Comparison of ENCODE assay signal across 2 cellular contexts in the genomic region with DNA sequence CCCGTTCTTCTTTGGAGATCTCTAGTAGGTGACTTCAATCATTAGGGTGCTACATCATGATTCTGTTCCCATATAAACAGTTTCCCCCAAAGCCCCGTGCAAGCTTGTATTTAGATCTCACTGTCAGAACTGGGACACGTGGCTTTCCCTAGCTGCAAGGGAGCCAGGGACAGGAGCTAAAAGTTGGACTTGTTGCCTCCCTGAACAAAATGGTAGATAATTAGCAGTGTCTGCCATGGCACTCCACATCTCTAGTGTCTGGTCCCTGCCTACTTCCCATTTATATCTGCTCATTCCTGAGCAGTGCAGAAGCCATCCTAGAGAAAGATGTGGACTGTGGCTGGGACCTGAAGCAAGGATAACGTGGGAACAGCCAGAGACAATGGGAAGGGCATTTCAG.
A peak's percentile ranks its signal among the peaks of the same experiment; 100 is the strongest.
TF ChIP-seq lines count a peak whose summit lies in the region.

No MANE protein-coding gene starts in this region.

TF ChIP-seq in HepG2, 621 proteins besides CTCF, POLR2A, EP300 and RAD21 (continued from another document):
- TF ChIP-seq, protein P1, sequence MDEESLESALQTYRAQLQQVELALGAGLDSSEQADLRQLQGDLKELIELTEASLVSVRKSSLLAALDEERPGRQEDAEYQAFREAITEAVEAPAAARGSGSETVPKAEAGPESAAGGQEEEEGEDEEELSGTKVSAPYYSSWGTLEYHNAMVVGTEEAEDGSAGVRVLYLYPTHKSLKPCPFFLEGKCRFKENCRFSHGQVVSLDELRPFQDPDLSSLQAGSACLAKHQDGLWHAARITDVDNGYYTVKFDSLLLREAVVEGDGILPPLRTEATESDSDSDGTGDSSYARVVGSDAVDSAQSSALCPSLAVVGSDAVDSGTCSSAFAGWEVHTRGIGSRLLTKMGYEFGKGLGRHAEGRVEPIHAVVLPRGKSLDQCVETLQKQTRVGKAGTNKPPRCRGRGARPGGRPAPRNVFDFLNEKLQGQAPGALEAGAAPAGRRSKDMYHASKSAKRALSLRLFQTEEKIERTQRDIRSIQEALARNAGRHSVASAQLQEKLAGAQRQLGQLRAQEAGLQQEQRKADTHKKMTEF (CRISPR knock-in tag; IDR thresholded peaks at IDR 0.05) = no peak
- TF ChIP-seq ZNF256 (CRISPR knock-in tag; conservative IDR thresholded peaks at IDR 0.05) = no peak
- no peak for TF ChIP-seq SMARCC2 (IDR thresholded peaks at IDR 0.05)
- no peak for TF ChIP-seq IRF2 (CRISPR knock-in tag; IDR thresholded peaks at IDR 0.05)
- TF ChIP-seq SP1 (IDR thresholded peaks at IDR 0.05) = no peak
- no peak for TF ChIP-seq SP1 (CRISPR knock-in tag; IDR thresholded peaks at IDR 0.05)
- no peak for TF ChIP-seq ZNF709 (CRISPR knock-in tag; IDR thresholded peaks at IDR 0.05)
- no peak for TF ChIP-seq ZNF235 (CRISPR knock-in tag; IDR thresholded peaks at IDR 0.05; ENCODE audit: borderline replicate concordance)
- peak; percentile 72 for TF ChIP-seq THAP9 (CRISPR knock-in tag; IDR thresholded peaks at IDR 0.05; ENCODE audit: borderline replicate concordance)

TF ChIP-seq in WTC11, 78 proteins besides CTCF, POLR2A, EP300 and RAD21 (continued from another document):
- no peak for TF ChIP-seq ATF6 (CRISPR knock-in tag; IDR thresholded peaks at IDR 0.05)
- TF ChIP-seq TP53 (CRISPR knock-in tag; IDR thresholded peaks at IDR 0.05) = no peak
- TF ChIP-seq, protein P2, sequence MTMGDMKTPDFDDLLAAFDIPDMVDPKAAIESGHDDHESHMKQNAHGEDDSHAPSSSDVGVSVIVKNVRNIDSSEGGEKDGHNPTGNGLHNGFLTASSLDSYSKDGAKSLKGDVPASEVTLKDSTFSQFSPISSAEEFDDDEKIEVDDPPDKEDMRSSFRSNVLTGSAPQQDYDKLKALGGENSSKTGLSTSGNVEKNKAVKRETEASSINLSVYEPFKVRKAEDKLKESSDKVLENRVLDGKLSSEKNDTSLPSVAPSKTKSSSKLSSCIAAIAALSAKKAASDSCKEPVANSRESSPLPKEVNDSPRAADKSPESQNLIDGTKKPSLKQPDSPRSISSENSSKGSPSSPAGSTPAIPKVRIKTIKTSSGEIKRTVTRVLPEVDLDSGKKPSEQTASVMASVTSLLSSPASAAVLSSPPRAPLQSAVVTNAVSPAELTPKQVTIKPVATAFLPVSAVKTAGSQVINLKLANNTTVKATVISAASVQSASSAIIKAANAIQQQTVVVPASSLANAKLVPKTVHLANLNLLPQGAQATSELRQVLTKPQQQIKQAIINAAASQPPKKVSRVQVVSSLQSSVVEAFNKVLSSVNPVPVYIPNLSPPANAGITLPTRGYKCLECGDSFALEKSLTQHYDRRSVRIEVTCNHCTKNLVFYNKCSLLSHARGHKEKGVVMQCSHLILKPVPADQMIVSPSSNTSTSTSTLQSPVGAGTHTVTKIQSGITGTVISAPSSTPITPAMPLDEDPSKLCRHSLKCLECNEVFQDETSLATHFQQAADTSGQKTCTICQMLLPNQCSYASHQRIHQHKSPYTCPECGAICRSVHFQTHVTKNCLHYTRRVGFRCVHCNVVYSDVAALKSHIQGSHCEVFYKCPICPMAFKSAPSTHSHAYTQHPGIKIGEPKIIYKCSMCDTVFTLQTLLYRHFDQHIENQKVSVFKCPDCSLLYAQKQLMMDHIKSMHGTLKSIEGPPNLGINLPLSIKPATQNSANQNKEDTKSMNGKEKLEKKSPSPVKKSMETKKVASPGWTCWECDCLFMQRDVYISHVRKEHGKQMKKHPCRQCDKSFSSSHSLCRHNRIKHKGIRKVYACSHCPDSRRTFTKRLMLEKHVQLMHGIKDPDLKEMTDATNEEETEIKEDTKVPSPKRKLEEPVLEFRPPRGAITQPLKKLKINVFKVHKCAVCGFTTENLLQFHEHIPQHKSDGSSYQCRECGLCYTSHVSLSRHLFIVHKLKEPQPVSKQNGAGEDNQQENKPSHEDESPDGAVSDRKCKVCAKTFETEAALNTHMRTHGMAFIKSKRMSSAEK (CRISPR knock-in tag; IDR thresholded peaks at IDR 0.05; ENCODE audit: borderline replicate concordance) = no peak
- no peak for TF ChIP-seq ZNF219 (CRISPR knock-in tag; IDR thresholded peaks at IDR 0.05; ENCODE audit: borderline replicate concordance)
- no peak for TF ChIP-seq ZMAT4 (CRISPR knock-in tag; IDR thresholded peaks at IDR 0.05)
- no peak for TF ChIP-seq PRDM15 (CRISPR knock-in tag; IDR thresholded peaks at IDR 0.05)
- TF ChIP-seq, protein P3, sequence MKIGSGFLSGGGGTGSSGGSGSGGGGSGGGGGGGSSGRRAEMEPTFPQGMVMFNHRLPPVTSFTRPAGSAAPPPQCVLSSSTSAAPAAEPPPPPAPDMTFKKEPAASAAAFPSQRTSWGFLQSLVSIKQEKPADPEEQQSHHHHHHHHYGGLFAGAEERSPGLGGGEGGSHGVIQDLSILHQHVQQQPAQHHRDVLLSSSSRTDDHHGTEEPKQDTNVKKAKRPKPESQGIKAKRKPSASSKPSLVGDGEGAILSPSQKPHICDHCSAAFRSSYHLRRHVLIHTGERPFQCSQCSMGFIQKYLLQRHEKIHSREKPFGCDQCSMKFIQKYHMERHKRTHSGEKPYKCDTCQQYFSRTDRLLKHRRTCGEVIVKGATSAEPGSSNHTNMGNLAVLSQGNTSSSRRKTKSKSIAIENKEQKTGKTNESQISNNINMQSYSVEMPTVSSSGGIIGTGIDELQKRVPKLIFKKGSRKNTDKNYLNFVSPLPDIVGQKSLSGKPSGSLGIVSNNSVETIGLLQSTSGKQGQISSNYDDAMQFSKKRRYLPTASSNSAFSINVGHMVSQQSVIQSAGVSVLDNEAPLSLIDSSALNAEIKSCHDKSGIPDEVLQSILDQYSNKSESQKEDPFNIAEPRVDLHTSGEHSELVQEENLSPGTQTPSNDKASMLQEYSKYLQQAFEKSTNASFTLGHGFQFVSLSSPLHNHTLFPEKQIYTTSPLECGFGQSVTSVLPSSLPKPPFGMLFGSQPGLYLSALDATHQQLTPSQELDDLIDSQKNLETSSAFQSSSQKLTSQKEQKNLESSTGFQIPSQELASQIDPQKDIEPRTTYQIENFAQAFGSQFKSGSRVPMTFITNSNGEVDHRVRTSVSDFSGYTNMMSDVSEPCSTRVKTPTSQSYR (CRISPR knock-in tag; IDR thresholded peaks at IDR 0.05) = no peak
- no peak for TF ChIP-seq ZBTB21 (CRISPR knock-in tag; IDR thresholded peaks at IDR 0.05; ENCODE audit: borderline replicate concordance)
- TF ChIP-seq ATF3 (CRISPR knock-in tag; conservative IDR thresholded peaks at IDR 0.05) = no peak
- TF ChIP-seq CREB1 (CRISPR knock-in tag; IDR thresholded peaks at IDR 0.05) = no peak
- TF ChIP-seq ZNF263 (CRISPR knock-in tag; IDR thresholded peaks at IDR 0.05; ENCODE audit: low read depth) = no peak
- no peak for TF ChIP-seq GRHL2 (CRISPR knock-in tag; IDR thresholded peaks at IDR 0.05; ENCODE audit: insufficient replicate concordance, severe bottlenecking)
- no peak for TF ChIP-seq TEAD1 (CRISPR knock-in tag; IDR thresholded peaks at IDR 0.05)
